8 cellular contexts compared by ENCODE assay signal in genomic region chr7:102363549-102364393, GRCh38. TPM values are rescaled to one million over a fixed set of nuclear protein-coding genes. Genes with fewer than 3 reads are reported as not detected.
DNase-seq lines count a peak whose midpoint lies in the region; ATAC-seq and TF ChIP-seq lines count a peak whose summit lies in the region.
"Not testable (repeated sequence)": the region's sequence is repeated elsewhere in the genome, so short reads cannot be mapped to it uniquely, and the experiment has no call there.

No MANE protein-coding gene starts in this region.

- peak overlapping the region; percentile 88 for H3K4me3 Mint-ChIP-seq in activated CD4-positive, alpha-beta T cell treated with anti-CD3 and anti-CD28 coated beads for 36 hours

- peak overlapping the region; percentile 88 for H3K27ac Mint-ChIP-seq in activated CD4-positive, alpha-beta T cell treated with anti-CD3 and anti-CD28 coated beads for 36 hours

- POLR2A ChIA-PET in BJ (lab: Charles Lee), result not testable (repeated sequence)
- POLR2A ChIA-PET in activated CD4-positive, alpha-beta T cell treated with anti-CD3 and anti-CD28 coated beads for 36 hours (lab: Charles Lee), result interaction anchor here (0.6 to 0.7 kb wide), 4 partner anchors 22 to 1728 kb away, joined by 3 to 4 read pairs (median 3); partner anchors contain the start of gene PRKRIP1

- peaks cover 27% of the 10 kb centered on the region for H3K36me3 Mint-ChIP-seq in activated CD4-positive, alpha-beta T cell treated with anti-CD3 and anti-CD28 coated beads for 36 hours (ENCODE audit: low read depth)

- not testable (repeated sequence) for H3K9me3 Mint-ChIP-seq in activated CD4-positive, alpha-beta T cell treated with anti-CD3 and anti-CD28 coated beads for 36 hours (ENCODE audit: low read depth)

- not testable (repeated sequence) for H3K27me3 Mint-ChIP-seq in activated CD4-positive, alpha-beta T cell treated with anti-CD3 and anti-CD28 coated beads for 36 hours

- H3K4me3 ChIP-seq in BJ (ENCODE audit: low read depth, low read length), result peak overlapping the region; percentile 66
- H3K4me3 ChIP-seq in colonic mucosa, result peak overlapping the region; percentile 93

- not testable (repeated sequence) for H3K4me1 ChIP-seq in colonic mucosa

- H3K36me3 ChIP-seq in BJ (ENCODE audit: control insufficient read depth, insufficient read depth, low read length); colonic mucosa: not testable (repeated sequence)

- CTCF ChIA-PET in BJ (lab: Yijun Ruan, JAX), result not testable (repeated sequence)
- CTCF ChIA-PET in activated CD4-positive, alpha-beta T cell treated with anti-CD3 and anti-CD28 coated beads for 36 hours (lab: Charles Lee), result interaction anchor here (0.7 to 1.0 kb wide), 2 partner anchors 27 to 90 kb away, joined by 3 to 4 read pairs; no protein-coding TSS in a partner anchor

- DNase-seq in BJ (ENCODE audit: low read depth), result peak; percentile 95
- DNase-seq in GM19238 (ENCODE audit: insufficient read length, low spot score), result peak; percentile 77
- DNase-seq in NCI-H510A (lab: John Stamatoyannopoulos, UW), result peak; percentile 83
- peak; percentile 96 for DNase-seq in activated CD4-positive, alpha-beta T cell treated with anti-CD3 and anti-CD28 coated beads for 36 hours
- peak; percentile 96 for DNase-seq in colonic mucosa
- DNase-seq in left colon, result peak; percentile 92 to 97
- peak; percentile 80 to 83 for DNase-seq in stimulated activated CD4-positive, alpha-beta T cell treated with anti-CD3 and anti-CD28 coated beads, Interleukin-1b, Interleukin-23, amount 100 ng/mL, for 4 hours (ENCODE audit: low read depth in 2 of 2)

- peak overlapping the region; percentile 76 for H3K27ac ChIP-seq in colonic mucosa

- TF ChIP-seq CTCF in BJ (IDR thresholded peaks at IDR 0.05; ENCODE audit: insufficient read depth, low read depth, low read length), result peak; percentile 39
- TF ChIP-seq CTCF in colonic mucosa (IDR thresholded peaks at IDR 0.05), result not testable (repeated sequence)

- not testable (repeated sequence) for H3K9me3 ChIP-seq in colonic mucosa

- H3K4me1 Mint-ChIP-seq in activated CD4-positive, alpha-beta T cell treated with anti-CD3 and anti-CD28 coated beads for 36 hours, result peaks cover 18% of the 10 kb centered on the region

- H3K9ac ChIP-seq in colonic mucosa (ENCODE audit: low read depth in 2 of 2, low read length in 2 of 2), result peak overlapping the region; percentile 34 to 86

- not testable (repeated sequence) for H3K27me3 ChIP-seq in BJ (ENCODE audit: control insufficient read depth, insufficient read depth, low read length); colonic mucosa

- ATAC-seq in HG03439 (IDR thresholded peaks at IDR 0.05; ENCODE audit: unreplicated experiment), result peak; percentile 100
- peak; percentile 99 for ATAC-seq in activated CD4-positive, alpha-beta T cell treated with anti-CD3 and anti-CD28 coated beads for 36 hours
- peak; percentile 99 for ATAC-seq in left colon

- intact Hi-C loops in activated CD4-positive, alpha-beta T cell treated with anti-CD3 and anti-CD28 coated beads for 36 hours (cut with DNase I, micrococcal nuclease), result loop anchor here (1.0 to 5.0 kb wide), 5 partner anchors 33 to 546 kb away; partner anchors contain the start of genes PRKRIP1 (in 2 of the 2), CUX1 (in 1 of the 2), ORAI2 (in 1 of the 2) and SH2B2 (in 1 of the 2)
- intact Hi-C loops in colonic mucosa (cut with DNase I); left colon (cut with DNase I, micrococcal nuclease): not testable (repeated sequence)

RNA-seq across cellular contexts. Expression of gene SPDYE6, which starts 7.5 kb away (rescaled TPM):
- not detected in 2 replicates for polyA plus RNA-seq in BJ (2011; rRNA removed)
- polyA minus RNA-seq in BJ (2011; rRNA and poly(A)+ RNA removed), result 0.24 TPM in 1 of 2 replicates, not detected in the other
- not detected for total RNA-seq in activated CD4-positive, alpha-beta T cell treated with anti-CD3 and anti-CD28 coated beads for 36 hours
- not detected for total RNA-seq in colonic mucosa
- not detected for total RNA-seq in left colon

RNA-seq across cellular contexts. Expression of gene PRKRIP1, which starts 32.4 kb away (rescaled TPM):
- polyA plus RNA-seq in BJ (2011; rRNA removed), result 11.9 and 14.3 TPM in 2 replicates
- polyA minus RNA-seq in BJ (2011; rRNA and poly(A)+ RNA removed), result 2.8 and 3.6 TPM in 2 replicates
- total RNA-seq in activated CD4-positive, alpha-beta T cell treated with anti-CD3 and anti-CD28 coated beads for 36 hours, result 10 to 100 TPM; 26.2 to 31.4 TPM
- total RNA-seq in colonic mucosa (10 to 100 TPM; 15.1 to 19.4 TPM), left colon (10 to 100 TPM; 16.0 to 18.8 TPM)

Comparison
In these comparisons a context has a peak if more than half of its experiments do, and no peak if none do; other contexts are left out.
1. Peak in every context shown above with its lines: DNase-seq, ATAC-seq, H3K4me3 ChIP-seq and H3K27ac ChIP-seq.